In the genomic region with DNA sequence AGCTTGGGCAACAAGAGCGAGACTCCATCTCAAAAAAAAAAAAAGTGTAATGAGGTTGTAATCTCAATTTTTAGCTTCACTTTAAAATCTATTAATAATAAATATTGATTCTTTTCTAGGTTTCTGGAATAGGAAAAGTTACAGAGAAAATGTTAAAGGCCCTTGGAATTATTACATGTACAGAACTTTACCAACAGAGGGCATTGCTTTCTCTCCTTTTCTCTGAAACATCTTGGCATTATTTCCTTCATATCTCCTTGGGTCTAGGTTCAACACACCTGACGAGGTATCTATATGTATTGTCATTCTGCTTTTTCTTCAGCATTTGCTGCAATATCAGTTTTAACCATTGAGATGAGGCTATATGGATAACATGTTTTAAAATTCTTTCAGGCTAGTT, we compare ENCODE assay signal across 1 cellular context.
TF ChIP-seq lines count a peak whose summit lies in the region.

No MANE protein-coding gene starts in this region.

TF ChIP-seq in GM12878, 131 proteins besides CTCF, POLR2A, EP300 and RAD21 (continued from another document):
- TF ChIP-seq, protein P1, sequence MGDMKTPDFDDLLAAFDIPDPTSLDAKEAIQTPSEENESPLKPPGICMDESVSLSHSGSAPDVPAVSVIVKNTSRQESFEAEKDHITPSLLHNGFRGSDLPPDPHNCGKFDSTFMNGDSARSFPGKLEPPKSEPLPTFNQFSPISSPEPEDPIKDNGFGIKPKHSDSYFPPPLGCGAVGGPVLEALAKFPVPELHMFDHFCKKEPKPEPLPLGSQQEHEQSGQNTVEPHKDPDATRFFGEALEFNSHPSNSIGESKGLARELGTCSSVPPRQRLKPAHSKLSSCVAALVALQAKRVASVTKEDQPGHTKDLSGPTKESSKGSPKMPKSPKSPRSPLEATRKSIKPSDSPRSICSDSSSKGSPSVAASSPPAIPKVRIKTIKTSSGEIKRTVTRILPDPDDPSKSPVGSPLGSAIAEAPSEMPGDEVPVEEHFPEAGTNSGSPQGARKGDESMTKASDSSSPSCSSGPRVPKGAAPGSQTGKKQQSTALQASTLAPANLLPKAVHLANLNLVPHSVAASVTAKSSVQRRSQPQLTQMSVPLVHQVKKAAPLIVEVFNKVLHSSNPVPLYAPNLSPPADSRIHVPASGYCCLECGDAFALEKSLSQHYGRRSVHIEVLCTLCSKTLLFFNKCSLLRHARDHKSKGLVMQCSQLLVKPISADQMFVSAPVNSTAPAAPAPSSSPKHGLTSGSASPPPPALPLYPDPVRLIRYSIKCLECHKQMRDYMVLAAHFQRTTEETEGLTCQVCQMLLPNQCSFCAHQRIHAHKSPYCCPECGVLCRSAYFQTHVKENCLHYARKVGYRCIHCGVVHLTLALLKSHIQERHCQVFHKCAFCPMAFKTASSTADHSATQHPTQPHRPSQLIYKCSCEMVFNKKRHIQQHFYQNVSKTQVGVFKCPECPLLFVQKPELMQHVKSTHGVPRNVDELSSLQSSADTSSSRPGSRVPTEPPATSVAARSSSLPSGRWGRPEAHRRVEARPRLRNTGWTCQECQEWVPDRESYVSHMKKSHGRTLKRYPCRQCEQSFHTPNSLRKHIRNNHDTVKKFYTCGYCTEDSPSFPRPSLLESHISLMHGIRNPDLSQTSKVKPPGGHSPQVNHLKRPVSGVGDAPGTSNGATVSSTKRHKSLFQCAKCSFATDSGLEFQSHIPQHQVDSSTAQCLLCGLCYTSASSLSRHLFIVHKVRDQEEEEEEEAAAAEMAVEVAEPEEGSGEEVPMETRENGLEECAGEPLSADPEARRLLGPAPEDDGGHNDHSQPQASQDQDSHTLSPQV (IDR thresholded peaks at IDR 0.05), result no peak
- no peak for TF ChIP-seq IKZF1 (conservative IDR thresholded peaks at IDR 0.05)
- no peak for TF ChIP-seq MXI1 (IDR thresholded peaks at IDR 0.05; ENCODE audit: low read depth, low read length)
- TF ChIP-seq RELA (IDR thresholded peaks at IDR 0.05; ENCODE audit: borderline replicate concordance, partially characterized antibody), result no peak
- TF ChIP-seq WRNIP1 (IDR thresholded peaks at IDR 0.05; ENCODE audit: borderline replicate concordance, low read depth, low read length), result no peak
- TF ChIP-seq MTA3 (IDR thresholded peaks at IDR 0.05; ENCODE audit: borderline replicate concordance, low read length), result no peak
- TF ChIP-seq, protein P2, sequence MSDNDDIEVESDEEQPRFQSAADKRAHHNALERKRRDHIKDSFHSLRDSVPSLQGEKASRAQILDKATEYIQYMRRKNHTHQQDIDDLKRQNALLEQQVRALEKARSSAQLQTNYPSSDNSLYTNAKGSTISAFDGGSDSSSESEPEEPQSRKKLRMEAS (IDR thresholded peaks at IDR 0.05; ENCODE audit: low read depth, low read length), result no peak
